In the genomic region with DNA sequence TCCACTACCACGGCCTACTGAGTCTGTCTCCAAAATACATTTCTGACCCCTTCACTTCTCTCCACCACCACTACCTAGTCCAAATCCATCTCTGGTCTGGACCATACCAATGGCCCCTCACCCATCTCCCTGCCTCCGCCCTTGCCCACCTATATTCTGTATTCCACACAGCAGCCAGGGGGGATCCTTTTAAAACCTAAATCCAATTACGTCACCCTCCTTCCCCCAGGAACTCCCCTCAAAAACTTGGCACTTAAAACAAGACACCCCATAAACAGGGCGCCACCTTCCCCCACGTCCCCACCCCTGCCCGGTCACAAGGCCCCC, we compare ENCODE assay signal across 9 cellular contexts. TPM values are rescaled to one million over a fixed set of nuclear protein-coding genes. Genes with fewer than 3 reads are reported as not detected.
A peak's percentile ranks its signal among the peaks of the same experiment; 100 is the strongest.
DNase-seq lines count a peak whose midpoint lies in the region; ATAC-seq and TF ChIP-seq lines count a peak whose summit lies in the region.
"Had no signal": no experiment of that assay in that cellular context is flagged by ENCODE, and none has a peak within 500 bp of the region (broad histone marks: within the 10 kb centered on the region; RNA-seq: fewer than 3 reads in every experiment).

No MANE protein-coding gene starts in this region.

- peaks cover 19% of the 10 kb centered on the region for H3K36me3 ChIP-seq in GM23248 (ENCODE audit: low read depth)
- H3K36me3 ChIP-seq in gastrocnemius medialis, result peaks cover 0 to 28% of the 10 kb centered on the region in 2 donors

- intact Hi-C loops in gastrocnemius medialis (cut with DNase I; ENCODE audit: low total_unique reads), result loop anchor here (2.0 to 10.0 kb wide), 2 partner anchors 72 to 226 kb away; partner anchors contain the start of gene BCL2L1

- no peaks in the 10 kb centered on the region for H3K9me2 ChIP-seq in GM23248 (ENCODE audit: insufficient read depth)

- H3K4me1 ChIP-seq in GM23248 (ENCODE audit: insufficient read depth) (peaks cover 7% of the 10 kb centered on the region), foreskin keratinocyte (no peaks in the 10 kb centered on the region), gastrocnemius medialis (peaks cover 10 to 11% of the 10 kb centered on the region in 2 donors)

- no peak overlapping the region for H3K27ac ChIP-seq in GM23248
- H3K27ac ChIP-seq in VCaP, result peak overlapping the region; percentile 84; the same call in 1 of the 2 replicates
- H3K27ac ChIP-seq in foreskin keratinocyte, result peak overlapping the region; percentile 67
- H3K27ac ChIP-seq in gastrocnemius medialis, result peak overlapping the region; percentile 83 to 92 (median 86)

- peak overlapping the region; percentile 91 for H3K4me2 ChIP-seq in GM23248 (ENCODE audit: unreplicated experiment)

- H3K9me3 ChIP-seq in GM23248 (ENCODE audit: low read depth) (no peaks in the 10 kb centered on the region), gastrocnemius medialis (no peaks in the 10 kb centered on the region)

- no peak for ATAC-seq in foreskin keratinocyte
- no peak for ATAC-seq in gastrocnemius medialis
- no peak for ATAC-seq in GM19395 (IDR thresholded peaks at IDR 0.05; ENCODE audit: unreplicated experiment)
- no peak for ATAC-seq in GM18505 (IDR thresholded peaks at IDR 0.05; ENCODE audit: unreplicated experiment)

- no peaks in the 10 kb centered on the region for H4K20me1 ChIP-seq in GM23248 (ENCODE audit: insufficient read depth)

- DNase-seq in GM23248 (no peak), foreskin keratinocyte (no peak), gastrocnemius medialis (no peak), NCI-H82 (lab: John Stamatoyannopoulos, UW) (no peak), NCI-H1417 treated with DMSO at 0.1 percent for 48 hours (lab: John Stamatoyannopoulos, UW) (no peak)

- H3K9ac ChIP-seq in GM23248, result peak overlapping the region; percentile 93

- H3K27me3 ChIP-seq in GM23248 (replicated peaks; ENCODE audit: insufficient read depth) (peaks cover under 1% of the 10 kb centered on the region), foreskin keratinocyte (peaks cover 2% of the 10 kb centered on the region), gastrocnemius medialis (no peaks in the 10 kb centered on the region)

- H3K79me2 ChIP-seq in GM23248 (ENCODE audit: insufficient read depth), result peaks cover 31% of the 10 kb centered on the region

- 1 to 2% methylated on average over 6 of the region's 6 CpGs for WGBS in GM23248 (ENCODE audit: low coverage in 1 of 2, low lambda C conversion rate in 2 of 2, missing lambda C conversion rate in 2 of 2), 2 experiments

- peak overlapping the region; percentile 99 for H3K4me3 ChIP-seq in GM23248
- H3K4me3 ChIP-seq in gastrocnemius medialis, result peak overlapping the region; percentile 87 to 99 (median 90)

- in situ Hi-C loops in GM23248 (cut with MboI), result no loop called here
- in situ Hi-C loops in gastrocnemius medialis (cut with MboI; ENCODE audit: low sequenced_read_pairs in 4 of 4), result loop anchor here (5.0 to 10.0 kb wide), 3 partner anchors 94 to 126 kb away; no protein-coding TSS in a partner anchor

- H2AFZ ChIP-seq in GM23248, result peak overlapping the region; percentile 95

- TF ChIP-seq CTCF in VCaP (conservative IDR thresholded peaks at IDR 0.05), result no peak
- no peak for TF ChIP-seq CTCF in foreskin keratinocyte (conservative IDR thresholded peaks at IDR 0.05)
- TF ChIP-seq CTCF in gastrocnemius medialis (IDR thresholded peaks at IDR 0.05 in 4 of 5, conservative IDR thresholded peaks at IDR 0.05 in 1 of 5), result no peak

- no peaks in the 10 kb centered on the region for H3F3A ChIP-seq in GM23248 (ENCODE audit: insufficient read depth)

- TF ChIP-seq POLR2A in gastrocnemius medialis (IDR thresholded peaks at IDR 0.05) (no peak), GM18505 (IDR thresholded peaks at IDR 0.05; ENCODE audit: borderline replicate concordance, extremely low read depth, insufficient read depth, insufficient read length) (no peak)

RNA-seq across cellular contexts. Expression of gene PDRG1, which starts 0.7 kb away (rescaled TPM):
- 5.7 and 10.8 TPM in 2 replicates for total RNA-seq in GM23248 (2014; rRNA removed; shearing (Covaris generic))
- polyA plus RNA-seq in GM23248 (2016; fragmentation: Nextera tagmentation; extraction: Ambion mirVana) (16.7 and 17.2 TPM in 2 replicates), foreskin keratinocyte (17.0 and 17.8 TPM in 2 replicates)
- total RNA-seq in foreskin keratinocyte (7.6 and 8.8 TPM in 2 replicates), gastrocnemius medialis (10 to 100 TPM in 2 of 4 donors, 1 to 10 TPM in 2; 7.0 to 12.9 (median 9.6) TPM)

RNA-seq across cellular contexts. Expression of gene XKR7, which starts 16.8 kb away (rescaled TPM):
- not detected in 2 replicates for total RNA-seq in GM23248 (2014; rRNA removed; shearing (Covaris generic))
- polyA plus RNA-seq in GM23248 (2016; fragmentation: Nextera tagmentation; extraction: Ambion mirVana) (not detected in 2 replicates), foreskin keratinocyte (not detected in 2 replicates)
- total RNA-seq in foreskin keratinocyte (not detected in 2 replicates), gastrocnemius medialis (not detected)

RNA-seq across cellular contexts. Expression of gene CCM2L, which starts 59.1 kb away (rescaled TPM):
- total RNA-seq in GM23248 (2014; rRNA removed; shearing (Covaris generic)), result not detected in 2 replicates
- polyA plus RNA-seq in GM23248 (2016; fragmentation: Nextera tagmentation; extraction: Ambion mirVana) (not detected in 2 replicates), foreskin keratinocyte (not detected in 2 replicates)
- total RNA-seq in foreskin keratinocyte (not detected in 2 replicates), gastrocnemius medialis (1 to 10 TPM; 2.2 to 5.8 (median 3.2) TPM)
- total RNA-seq: T-helper 2 cell treated with Interferon-gamma antibody and Interleukin-4, amounts not matched to agents 100 ng/mL and 5 ng/mL, for 36 hours had no signal
